21 cellular contexts compared by ENCODE assay signal in the genomic region with DNA sequence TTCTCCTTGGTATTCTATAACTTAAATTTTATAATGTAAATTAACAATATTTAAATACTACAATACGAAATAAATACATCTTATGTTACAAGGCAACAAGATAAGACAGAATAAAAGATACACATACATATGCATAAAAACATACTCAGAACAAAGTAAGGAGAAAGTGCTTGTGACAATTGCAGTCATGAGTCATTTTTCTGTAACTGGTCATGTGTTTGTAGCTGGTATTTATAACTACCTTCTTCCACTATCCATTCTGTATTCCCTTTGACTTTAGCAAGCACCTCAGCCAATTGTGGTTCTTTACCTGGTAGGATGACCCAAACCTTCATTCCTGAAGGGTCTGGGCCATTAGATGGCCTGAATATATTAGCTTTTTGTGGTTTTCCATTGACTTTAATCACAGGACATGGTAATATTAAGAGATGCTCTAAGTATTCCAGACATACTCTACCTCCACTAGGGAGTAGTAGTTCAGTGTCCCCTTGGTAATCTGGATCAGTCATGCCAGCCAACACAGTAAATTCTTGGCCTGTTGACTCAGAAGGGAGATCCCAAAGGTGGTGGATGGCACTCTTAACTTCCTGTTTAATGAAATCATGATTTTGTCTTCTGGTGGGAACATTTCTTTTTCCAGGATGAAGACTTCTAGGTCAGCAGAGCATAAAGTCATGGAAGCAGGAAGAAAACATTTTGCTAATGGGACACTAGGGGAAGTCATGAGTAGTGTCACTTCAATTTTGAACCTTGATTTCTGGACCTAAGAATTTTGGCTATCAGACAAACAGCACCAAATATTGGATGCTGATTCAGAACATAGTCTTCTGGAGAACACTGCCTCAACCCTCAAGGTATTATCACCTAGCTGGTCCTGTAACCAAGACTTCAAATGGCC.
DNase-seq lines count a peak whose midpoint lies in the region; ATAC-seq and TF ChIP-seq lines count a peak whose summit lies in the region.
"Had no signal": no experiment of that assay in that cellular context is flagged by ENCODE, and none has a peak within 500 bp of the region (broad histone marks: within the 10 kb centered on the region; RNA-seq: fewer than 3 reads in every experiment).

No MANE protein-coding gene starts in this region.

- WGBS in mammary epithelial cell (ENCODE audit: low coverage, missing lambda C conversion rate) = 69% methylated on average over 1 of the region's 1 CpG
- WGBS in body of pancreas, 2 donors = 74 to 78% methylated on average over 1 of the region's 1 CpG

- H3K27ac ChIP-seq in mammary epithelial cell (ENCODE audit: insufficient read depth, low read depth, low read length) = peak overlapping the region; percentile 73
- H3K27ac ChIP-seq in breast epithelium = no peak overlapping the region
- H3K27ac ChIP-seq in body of pancreas = no peak overlapping the region
- H3K27ac ChIP-seq: A549, tibial artery had no signal

- intact Hi-C loops in mammary epithelial cell (cut with micrococcal nuclease) = loop anchor here (5.0 to 10.0 kb wide), 4 partner anchors 123 to 732 kb away; a partner anchor contains a TSS
- intact Hi-C loops in breast epithelium (cut with DNase I; ENCODE audit: low total_unique reads) = no loop called here
- intact Hi-C loops in body of pancreas (cut with DNase I) = no loop called here

- no peaks in the 10 kb centered on the region for H3K36me3 ChIP-seq in mammary epithelial cell (ENCODE audit: insufficient read depth, low read length)
- no peaks in the 10 kb centered on the region for H3K36me3 ChIP-seq in breast epithelium
- H3K36me3 ChIP-seq in body of pancreas (replicated peaks in 1 of 2; ENCODE audit: insufficient read depth in 1 of 2, low read depth in 2 of 2) = no peaks in the 10 kb centered on the region
- H3K36me3 ChIP-seq in BE2C = no peaks in the 10 kb centered on the region
- H3K36me3 ChIP-seq: tibial artery had no signal

- H3K9me3 ChIP-seq in mammary epithelial cell (replicated peaks; ENCODE audit: insufficient read depth, low read length) (no peaks in the 10 kb centered on the region), breast epithelium (no peaks in the 10 kb centered on the region), body of pancreas (no peaks in the 10 kb centered on the region), BE2C (no peaks in the 10 kb centered on the region)
- H3K9me3 ChIP-seq: A549, tibial artery had no signal

- no peak for ATAC-seq in body of pancreas
- ATAC-seq: A549; activated naive CD8-positive, alpha-beta T cell treated with anti-CD3 and anti-CD28 coated beads, Interleukin-2, amount 50 U/mL, for 24 hours; activated T-helper 17 cell treated with anti-CD3 and anti-CD28 coated beads, Interleukin-2, amount 50 U/mL, for 72 hours; left lobe of liver had no signal

- DNase-seq in mammary epithelial cell (peak; percentile 86), breast epithelium (ENCODE audit: low spot score in 2 of 2) (no peak), T1000 (lab: John Stamatoyannopoulos, UW) (peak; percentile 3), glomerular visceral epithelial cell (ENCODE audit: extremely low spot score) (peak; percentile 84), body of pancreas (no peak), BE2C (no peak), T-helper 1 cell (no peak)
- DNase-seq in activated T-cell treated with anti-CD3 and anti-CD28 coated beads, Interleukin-2, amount 50 U/mL, for 48 hours = no peak
- DNase-seq: activated CD4-positive, CD25-positive, alpha-beta regulatory T cell; activated naive CD8-positive, alpha-beta T cell treated with anti-CD3 and anti-CD28 coated beads, Interleukin-2, amount 50 U/mL, for 24 hours; DMS79; H7; NCI-H2029 treated with DMSO at 0.1 percent for 48 hours; NCI-H446 treated with DMSO at 0.1 percent for 48 hours; NK-92 treated with Interleukin-12 subunit alpha and Interleukin-12 subunit beta, amount 100 ng/mL, for 24 hours; retina; T-helper 2 cell; tibial artery had no signal

- no TSS peak for BruUV-seq in mammary epithelial cell (replicated peaks; lab: Mats Ljungman, UMichigan)

- peak in 1 of 2 donors; percentile 0 for TF ChIP-seq CTCF in mammary epithelial cell (conservative IDR thresholded peaks at IDR 0.05 in 1 of 2, IDR thresholded peaks at IDR 0.05 in 1 of 2; ENCODE audit: extremely low read depth in 1 of 2, insufficient read depth in 1 of 2, low read depth in 1 of 2, low read length in 2 of 2)
- no peak for TF ChIP-seq CTCF in breast epithelium (IDR thresholded peaks at IDR 0.05)
- TF ChIP-seq CTCF in body of pancreas (IDR thresholded peaks at IDR 0.05) = no peak
- no peak; the same call in 1 of the 2 replicates for TF ChIP-seq CTCF in BE2C (IDR thresholded peaks at IDR 0.05; ENCODE audit: low read depth, low read length)

- H3K4me3 ChIP-seq in mammary epithelial cell (replicated peaks in 1 of 3; ENCODE audit: insufficient read depth in 1 of 3, low read depth in 2 of 3, low read length in 3 of 3) (no peak overlapping the region), breast epithelium (no peak overlapping the region), body of pancreas (no peak overlapping the region), BE2C (ENCODE audit: low read depth, low read length) (no peak overlapping the region)
- H3K4me3 ChIP-seq: A549, tibial artery had no signal

- no peak for TF ChIP-seq POLR2A in breast epithelium (IDR thresholded peaks at IDR 0.05)
- no peak for TF ChIP-seq POLR2A in body of pancreas (IDR thresholded peaks at IDR 0.05)

- CTCF ChIA-PET in mammary epithelial cell (lab: Charles Lee; ENCODE audit: low non-redundant PET) = no interaction called here

- peak overlapping the region; percentile 1 for H2AFZ ChIP-seq in mammary epithelial cell (ENCODE audit: low read depth, low read length)

- no peak overlapping the region for H3K9ac ChIP-seq in mammary epithelial cell (ENCODE audit: insufficient read depth, low read length)

- no peaks in the 10 kb centered on the region for H3K79me2 ChIP-seq in mammary epithelial cell (ENCODE audit: insufficient read depth, low read length)

- H3K4me1 ChIP-seq in mammary epithelial cell (ENCODE audit: insufficient read depth, low read length) (peaks cover 35% of the 10 kb centered on the region), breast epithelium (no peaks in the 10 kb centered on the region), body of pancreas (peaks cover 7% of the 10 kb centered on the region), BE2C (no peaks in the 10 kb centered on the region)
- H3K4me1 ChIP-seq: tibial artery had no signal

- in situ Hi-C loops in mammary epithelial cell (cut with MboI; ENCODE audit: low sequenced_read_pairs in 2 of 2) = loop anchor here in 1 of 2 donors (10.0 kb wide), 1 partner anchor 280 kb away; no protein-coding TSS in a partner anchor

- H3K27me3 ChIP-seq in mammary epithelial cell (ENCODE audit: insufficient read depth, low read length) = no peaks in the 10 kb centered on the region
- no peaks in the 10 kb centered on the region for H3K27me3 ChIP-seq in breast epithelium
- no peaks in the 10 kb centered on the region for H3K27me3 ChIP-seq in body of pancreas
- H3K27me3 ChIP-seq in BE2C = no peaks in the 10 kb centered on the region
- H3K27me3 ChIP-seq: tibial artery had no signal

- dilution Hi-C loops in mammary epithelial cell (cut with HindIII; ENCODE audit: low sequenced_read_pairs) = no loop called here

- no peak overlapping the region for H3K4me2 ChIP-seq in mammary epithelial cell (ENCODE audit: insufficient read depth, low read depth, low read length)
- H3K4me2 ChIP-seq: A549 had no signal

- H4K20me1 ChIP-seq in mammary epithelial cell (ENCODE audit: insufficient read depth, low read length) = no peaks in the 10 kb centered on the region

Comparison
In these comparisons a context has a peak if more than half of its experiments do, and no peak if none do; other contexts are left out.
1. DNase-seq: peak in mammary epithelial cell (single experiment), T1000 (single experiment) and glomerular visceral epithelial cell (single experiment); none in breast epithelium (0 of 2), body of pancreas (0 of 4), activated T-cell treated with anti-CD3 and anti-CD28 coated beads, Interleukin-2, amount 50 U/mL, for 48 hours (0 of 2), BE2C (single experiment) and T-helper 1 cell (0 of 5).